In genomic region chr19:55440411-55441105, GRCh38 we compare ENCODE assay signal across 13 cellular contexts. TPM values are rescaled to one million over a fixed set of nuclear protein-coding genes. Genes with fewer than 3 reads are reported as not detected.
DNase-seq lines count a peak whose midpoint lies in the region; ATAC-seq and TF ChIP-seq lines count a peak whose summit lies in the region.
"Had no signal": no experiment of that assay in that cellular context is flagged by ENCODE, and none has a peak within 500 bp of the region (broad histone marks: within the 10 kb centered on the region; RNA-seq: fewer than 3 reads in every experiment).

No MANE protein-coding gene starts in this region.

- no peak overlapping the region for H3K27ac ChIP-seq in transverse colon
- H3K27ac ChIP-seq: prostate gland had no signal

- no peak for TF ChIP-seq POLR2A in transverse colon (IDR thresholded peaks at IDR 0.05)

- peaks cover 65% of the 10 kb centered on the region for H3K27me3 Mint-ChIP-seq in activated CD8-positive, alpha-beta memory T cell treated with anti-CD3 and anti-CD28 coated beads, Interleukin-2, amount 10 ng/mL, durations not matched to agents 7 days and 5 days
- peaks cover 77 to 87% of the 10 kb centered on the region in 2 donors for H3K27me3 Mint-ChIP-seq in effector memory CD8-positive, alpha-beta T cell

- peaks cover 13% of the 10 kb centered on the region for H3K4me1 Mint-ChIP-seq in activated CD8-positive, alpha-beta memory T cell treated with anti-CD3 and anti-CD28 coated beads, Interleukin-2, amount 10 ng/mL, durations not matched to agents 7 days and 5 days
- peaks cover 15 to 16% of the 10 kb centered on the region in 2 donors for H3K4me1 Mint-ChIP-seq in effector memory CD8-positive, alpha-beta T cell (ENCODE audit: low read depth in 2 of 2)

- CTCF ChIA-PET in activated CD8-positive, alpha-beta memory T cell treated with anti-CD3 and anti-CD28 coated beads, Interleukin-2, amount 10 ng/mL, durations not matched to agents 7 days and 5 days (lab: Charles Lee), result no interaction called here

- DNase-seq in activated CD8-positive, alpha-beta memory T cell treated with anti-CD3 and anti-CD28 coated beads, Interleukin-2, amount 10 ng/mL, durations not matched to agents 7 days and 5 days, result no peak
- no peak for DNase-seq in activated CD8-positive, alpha-beta memory T cell treated with anti-CD3 and anti-CD28 coated beads, Interleukin-2, amount 50 U/mL, for 4 hours
- DNase-seq in MV-4-11 (lab: John Stamatoyannopoulos, UW) (peak; percentile 94), NK-92 (lab: John Stamatoyannopoulos, UW; ENCODE audit: unreplicated experiment) (no peak), transverse colon (no peak)
- DNase-seq in effector memory CD8-positive, alpha-beta T cell, result no peak
- peak; percentile 47 for DNase-seq in stimulated activated naive CD8-positive, alpha-beta T cell treated with anti-CD3 and anti-CD28 coated beads, Interleukin-15, Interleukin-2, amounts not matched to agents 100 U/mL and 50 U/mL, for 24 hours
- DNase-seq: COR-L47, KG1, Right ventricle myocardium superior had no signal

- ATAC-seq in activated CD8-positive, alpha-beta memory T cell treated with anti-CD3 and anti-CD28 coated beads, Interleukin-2, amount 10 ng/mL, durations not matched to agents 7 days and 5 days, result peak; percentile 37
- peak; percentile 38 for ATAC-seq in effector memory CD8-positive, alpha-beta T cell (replicated peaks)
- no peak for ATAC-seq in stimulated activated naive CD8-positive, alpha-beta T cell treated with anti-CD3 and anti-CD28 coated beads, Interleukin-15, Interleukin-2, amounts not matched to agents 100 U/mL and 50 U/mL, for 24 hours
- no peak for ATAC-seq in HG03045 (IDR thresholded peaks at IDR 0.05; ENCODE audit: unreplicated experiment)

- no peak for TF ChIP-seq EP300 in transverse colon (IDR thresholded peaks at IDR 0.05; ENCODE audit: low read depth)

- no peaks in the 10 kb centered on the region for H3K36me3 ChIP-seq in transverse colon
- H3K36me3 ChIP-seq: prostate gland had no signal

- peak overlapping the region; percentile 52 for H3K27ac Mint-ChIP-seq in activated CD8-positive, alpha-beta memory T cell treated with anti-CD3 and anti-CD28 coated beads, Interleukin-2, amount 10 ng/mL, durations not matched to agents 7 days and 5 days
- no peak overlapping the region for H3K27ac Mint-ChIP-seq in effector memory CD8-positive, alpha-beta T cell

- no peak overlapping the region for H3K4me3 Mint-ChIP-seq in activated CD8-positive, alpha-beta memory T cell treated with anti-CD3 and anti-CD28 coated beads, Interleukin-2, amount 10 ng/mL, durations not matched to agents 7 days and 5 days
- peak overlapping the region in 1 of 2 donors; percentile 13 for H3K4me3 Mint-ChIP-seq in effector memory CD8-positive, alpha-beta T cell

- H3K9me3 Mint-ChIP-seq in activated CD8-positive, alpha-beta memory T cell treated with anti-CD3 and anti-CD28 coated beads, Interleukin-2, amount 10 ng/mL, durations not matched to agents 7 days and 5 days (ENCODE audit: low read depth), result no peaks in the 10 kb centered on the region
- H3K9me3 Mint-ChIP-seq in effector memory CD8-positive, alpha-beta T cell, result no peaks in the 10 kb centered on the region

- no peaks in the 10 kb centered on the region for H3K9me3 ChIP-seq in transverse colon
- H3K9me3 ChIP-seq: prostate gland had no signal

- no peak for TF ChIP-seq CTCF in transverse colon (IDR thresholded peaks at IDR 0.05)

- H3K4me1 ChIP-seq in transverse colon, result peaks cover 0 to 24% (median 3%) of the 10 kb centered on the region in 4 donors
- H3K4me1 ChIP-seq: prostate gland had no signal

- H3K27me3 ChIP-seq in transverse colon, result peaks cover 98% of the 10 kb centered on the region

- 21% methylated on average over 30 of the region's 39 CpGs; no CpG with 5 or more reads in 1 of the 2 donors for WGBS in transverse colon (ENCODE audit: low coverage in 1 of 2), 2 donors

- H3K36me3 Mint-ChIP-seq in activated CD8-positive, alpha-beta memory T cell treated with anti-CD3 and anti-CD28 coated beads, Interleukin-2, amount 10 ng/mL, durations not matched to agents 7 days and 5 days, result no peaks in the 10 kb centered on the region
- peaks cover 3% of the 10 kb centered on the region for H3K36me3 Mint-ChIP-seq in effector memory CD8-positive, alpha-beta T cell (ENCODE audit: insufficient read depth)

- in situ Hi-C loops in transverse colon (cut with MboI; ENCODE audit: low pct_ligation_motif_present in 1 of 4, low pct_unique_long_range_greater_than_20kb in 1 of 4, low sequenced_read_pairs in 3 of 4), result no loop called here

- no peak overlapping the region for H3K4me3 ChIP-seq in transverse colon
- H3K4me3 ChIP-seq: prostate gland had no signal

- intact Hi-C loops in transverse colon (cut with DNase I; ENCODE audit: low total_unique reads), result no loop called here

RNA-seq across cellular contexts. Expression of gene SHISA7, which starts 2.5 kb away (rescaled TPM):
- total RNA-seq in activated CD8-positive, alpha-beta memory T cell treated with anti-CD3 and anti-CD28 coated beads, Interleukin-2, amount 10 ng/mL, durations not matched to agents 7 days and 5 days, result not detected
- under 1 TPM in 1 of 4 donors, not detected in 3; 0.75 TPM for total RNA-seq in transverse colon
- total RNA-seq: dermis microvascular lymphatic vessel endothelial cell, prostate gland, Right ventricle myocardium superior had no signal

RNA-seq across cellular contexts. Expression of gene ISOC2, which starts 20.9 kb away (rescaled TPM):
- 10 to 100 TPM; 28.2 to 35.7 TPM for total RNA-seq in activated CD8-positive, alpha-beta memory T cell treated with anti-CD3 and anti-CD28 coated beads, Interleukin-2, amount 10 ng/mL, durations not matched to agents 7 days and 5 days
- total RNA-seq in transverse colon, result 100 to 1,000 TPM in 2 of 4 donors, 10 to 100 TPM in 2; 71.1 to 142 (median 97.6) TPM

RNA-seq across cellular contexts. Expression of gene C19orf85, which starts 24.0 kb away (rescaled TPM):
- total RNA-seq in activated CD8-positive, alpha-beta memory T cell treated with anti-CD3 and anti-CD28 coated beads, Interleukin-2, amount 10 ng/mL, durations not matched to agents 7 days and 5 days, result not detected
- total RNA-seq in transverse colon, result not detected
- total RNA-seq: dermis microvascular lymphatic vessel endothelial cell, prostate gland, Right ventricle myocardium superior had no signal

RNA-seq across cellular contexts. Expression of gene UBE2S, which starts 33.0 kb away (rescaled TPM):
- total RNA-seq in activated CD8-positive, alpha-beta memory T cell treated with anti-CD3 and anti-CD28 coated beads, Interleukin-2, amount 10 ng/mL, durations not matched to agents 7 days and 5 days, result 100 to 1,000 TPM; 311 to 421 TPM
- total RNA-seq in transverse colon, result 10 to 100 TPM; 12.4 to 40.8 (median 18.1) TPM

RNA-seq across cellular contexts. Expression of gene ZNF628, which starts 35.9 kb away (rescaled TPM):
- total RNA-seq in activated CD8-positive, alpha-beta memory T cell treated with anti-CD3 and anti-CD28 coated beads, Interleukin-2, amount 10 ng/mL, durations not matched to agents 7 days and 5 days, result 1 to 10 TPM; 8.8 to 8.9 TPM
- total RNA-seq in transverse colon, result 1 to 10 TPM; 5.9 to 7.6 (median 6.4) TPM

Comparison
In these comparisons a context has a peak if more than half of its experiments do, and no peak if none do; other contexts are left out.
1. ATAC-seq: peak in activated CD8-positive, alpha-beta memory T cell treated with anti-CD3 and anti-CD28 coated beads, Interleukin-2, amount 10 ng/mL, durations not matched to agents 7 days and 5 days (single experiment) and effector memory CD8-positive, alpha-beta T cell (single experiment); none in stimulated activated naive CD8-positive, alpha-beta T cell treated with anti-CD3 and anti-CD28 coated beads, Interleukin-15, Interleukin-2, amounts not matched to agents 100 U/mL and 50 U/mL, for 24 hours (single experiment) and HG03045 (single experiment).
2. DNase-seq: peak in MV-4-11 (single experiment) and stimulated activated naive CD8-positive, alpha-beta T cell treated with anti-CD3 and anti-CD28 coated beads, Interleukin-15, Interleukin-2, amounts not matched to agents 100 U/mL and 50 U/mL, for 24 hours (single experiment); none in activated CD8-positive, alpha-beta memory T cell treated with anti-CD3 and anti-CD28 coated beads, Interleukin-2, amount 10 ng/mL, durations not matched to agents 7 days and 5 days (single experiment), activated CD8-positive, alpha-beta memory T cell treated with anti-CD3 and anti-CD28 coated beads, Interleukin-2, amount 50 U/mL, for 4 hours (single experiment), effector memory CD8-positive, alpha-beta T cell (0 of 3), NK-92 (single experiment) and transverse colon (single experiment).